In genomic region chr4:77865259-77865658, GRCh38 we compare ENCODE assay signal across 9 cellular contexts.
"Had no signal": no experiment of that assay in that cellular context is flagged by ENCODE, and none has a peak within 500 bp of the region (broad histone marks: within the 10 kb centered on the region; RNA-seq: fewer than 3 reads in every experiment).

No MANE protein-coding gene starts in this region.

- H3K4me3 Mint-ChIP-seq: activated naive CD4-positive, alpha-beta T cell treated with anti-CD3 and anti-CD28 coated beads for 36 hours had no signal

- H3K4me2 ChIP-seq: smooth muscle cell had no signal

- DNase-seq: activated CD4-positive, alpha-beta T cell treated with anti-CD3 and anti-CD28 coated beads for 48 hours; activated naive CD4-positive, alpha-beta T cell treated with anti-CD3 and anti-CD28 coated beads for 36 hours; hypothalamus; kidney glomerular epithelial cell; substantia nigra; transverse colon had no signal

- H3K27ac ChIP-seq: esophagus muscularis mucosa, right atrium auricular region, transverse colon had no signal

- H3K27me3 ChIP-seq: esophagus muscularis mucosa, right atrium auricular region, transverse colon had no signal

- H3K36me3 ChIP-seq: right atrium auricular region, transverse colon had no signal

- H3K27ac Mint-ChIP-seq: activated naive CD4-positive, alpha-beta T cell treated with anti-CD3 and anti-CD28 coated beads for 36 hours had no signal

- H3K9me3 ChIP-seq: esophagus muscularis mucosa, right atrium auricular region, transverse colon had no signal

- H3K4me3 ChIP-seq: esophagus muscularis mucosa, right atrium auricular region, smooth muscle cell, transverse colon had no signal
